In genomic region chr1:197252981-197253380, GRCh38 we compare ENCODE assay signal across 1 cellular context.
TF ChIP-seq lines count a peak whose summit lies in the region.

No MANE protein-coding gene starts in this region.

TF ChIP-seq in H1, 55 proteins besides CTCF, POLR2A, EP300 and RAD21:
- TF ChIP-seq TEAD4 (IDR thresholded peaks at IDR 0.05; ENCODE audit: low read depth, low read length), result 0 out of 2 replicates have a peak, but pooled peaks have one; percentile 2
- TF ChIP-seq KDM1A (IDR thresholded peaks at IDR 0.05; ENCODE audit: borderline replicate concordance, low read length), result no peak
- no peak for TF ChIP-seq POU5F1 (IDR thresholded peaks at IDR 0.05; ENCODE audit: low read depth, low read length)
- peak; percentile 17; the same call in 1 of the 2 replicates for TF ChIP-seq MAFK (IDR thresholded peaks at IDR 0.05; ENCODE audit: low read depth, low read length)
- TF ChIP-seq TBP (IDR thresholded peaks at IDR 0.05; ENCODE audit: low read depth, low read length), result no peak
- no peak for TF ChIP-seq ATF3 (IDR thresholded peaks at IDR 0.05; ENCODE audit: insufficient read depth, low read depth, low read length)
